ENCODE assay signal across 1 cellular context in the genomic region with DNA sequence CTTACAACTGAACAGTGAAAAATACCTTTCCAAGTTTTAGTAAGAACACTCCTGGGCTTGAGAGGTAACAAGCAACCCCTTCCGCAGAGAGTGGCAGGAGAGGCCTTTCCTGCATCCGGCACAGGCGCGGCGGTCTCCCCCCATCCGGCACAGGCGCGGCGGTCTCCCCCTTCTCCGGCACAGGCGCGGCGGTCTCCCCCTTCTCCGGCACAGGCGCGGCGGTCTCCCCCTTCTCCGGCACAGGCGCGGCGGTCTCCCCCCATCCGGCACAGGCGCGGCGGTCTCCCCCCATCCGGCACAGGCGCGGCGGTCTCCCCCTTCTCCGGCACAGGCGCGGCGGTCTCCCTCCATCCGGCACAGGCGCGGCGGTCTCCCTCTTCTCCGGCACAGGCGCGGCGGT. TPM values are rescaled to one million over a fixed set of nuclear protein-coding genes. Genes with fewer than 3 reads are reported as not detected.
"Had no signal": no experiment of that assay in that cellular context is flagged by ENCODE, and none has a peak within 500 bp of the region (broad histone marks: within the 10 kb centered on the region; RNA-seq: fewer than 3 reads in every experiment).

No MANE protein-coding gene starts in this region.

RNA-seq across cellular contexts. Expression of gene PXDN, which starts 53.4 kb away (rescaled TPM):
- polyA plus RNA-seq: K562 had no signal
